ENCODE assay signal across 9 cellular contexts in genomic region chr14:20477211-20477876, GRCh38. TPM values are rescaled to one million over a fixed set of nuclear protein-coding genes. Genes with fewer than 3 reads are reported as not detected.
DNase-seq lines count a peak whose midpoint lies in the region; ATAC-seq and TF ChIP-seq lines count a peak whose summit lies in the region.
"Had no signal": no experiment of that assay in that cellular context is flagged by ENCODE, and none has a peak within 500 bp of the region (broad histone marks: within the 10 kb centered on the region; RNA-seq: fewer than 3 reads in every experiment).

No MANE protein-coding gene starts in this region.

- H3K4me3 Mint-ChIP-seq in activated CD4-positive, alpha-beta memory T cell treated with anti-CD3 and anti-CD28 coated beads for 36 hours: no peak overlapping the region

- peak; percentile 25 for DNase-seq in activated naive CD4-positive, alpha-beta T cell treated with Interleukin-2 at 50 U/mL for 16 hours
- DNase-seq in activated naive CD4-positive, alpha-beta T cell treated with anti-CD3 and anti-CD28 coated beads, Interleukin-2, amount 50 U/mL, for 16 hours: no peak
- DNase-seq in activated CD4-positive, alpha-beta memory T cell treated with anti-CD3 and anti-CD28 coated beads for 36 hours: peak; percentile 49
- peak in 4 of 5 donors; percentile 35 to 60 (median 50) for DNase-seq in heart left ventricle
- no peak for DNase-seq in cerebellar cortex (ENCODE audit: low spot score)
- no peak for DNase-seq in NCI-H2171 (lab: John Stamatoyannopoulos, UW)
- no peak for DNase-seq in stimulated activated CD4-positive, alpha-beta T cell treated with anti-CD3 and anti-CD28 coated beads, Interleukin-1b, Interleukin-23, amount 100 ng/mL, for 48 hours

- H3K9me3 Mint-ChIP-seq in activated CD4-positive, alpha-beta memory T cell treated with anti-CD3 and anti-CD28 coated beads for 36 hours: no peaks in the 10 kb centered on the region

- H3K9me3 ChIP-seq in heart left ventricle: no peaks in the 10 kb centered on the region
- no peaks in the 10 kb centered on the region for H3K9me3 ChIP-seq in subcutaneous abdominal adipose tissue (ENCODE audit: control insufficient read depth in 5 of 5, low read length in 5 of 5)

- peaks cover 70% of the 10 kb centered on the region for H3K4me1 Mint-ChIP-seq in activated CD4-positive, alpha-beta memory T cell treated with anti-CD3 and anti-CD28 coated beads for 36 hours (ENCODE audit: low read depth)

- H3K9ac ChIP-seq in subcutaneous abdominal adipose tissue (ENCODE audit: low read length in 5 of 5): no peak overlapping the region

- POLR2A ChIA-PET in activated CD4-positive, alpha-beta memory T cell treated with anti-CD3 and anti-CD28 coated beads for 36 hours (lab: Charles Lee): interaction anchor here (0.8 to 1.7 kb wide), 2 partner anchors 8 to 134 kb away, joined by 3 to 9 read pairs; partner anchors contain the start of gene PNP

- H3K27me3 ChIP-seq in heart left ventricle (no peaks in the 10 kb centered on the region), subcutaneous abdominal adipose tissue (ENCODE audit: control insufficient read depth in 5 of 5, insufficient read depth in 4 of 5, low read length in 5 of 5) (no peaks in the 10 kb centered on the region)

- TF ChIP-seq POLR2A in heart left ventricle (IDR thresholded peaks at IDR 0.05): no peak

- H3K4me3 ChIP-seq in heart left ventricle: peak overlapping the region in 2 of 12 donors; percentile 10 to 17
- H3K4me3 ChIP-seq in subcutaneous abdominal adipose tissue (ENCODE audit: low read depth in 1 of 5, low read length in 5 of 5): peak overlapping the region in 1 of 5 donors; percentile 17

- peaks cover 0 to 61% (median 30%) of the 10 kb centered on the region in 9 donors for H3K36me3 ChIP-seq in heart left ventricle
- H3K36me3 ChIP-seq in subcutaneous abdominal adipose tissue (ENCODE audit: control insufficient read depth in 5 of 5, insufficient read depth in 5 of 5, low read length in 5 of 5): peaks cover 5 to 60% (median 30%) of the 10 kb centered on the region in 5 donors

- peaks cover 56% of the 10 kb centered on the region for H3K36me3 Mint-ChIP-seq in activated CD4-positive, alpha-beta memory T cell treated with anti-CD3 and anti-CD28 coated beads for 36 hours

- intact Hi-C loops in activated CD4-positive, alpha-beta memory T cell treated with anti-CD3 and anti-CD28 coated beads for 36 hours (cut with micrococcal nuclease): loop anchor here (1.0 kb wide), 1 partner anchor 8 kb away; the partner anchor contains the start of gene PNP
- intact Hi-C loops in heart left ventricle (cut with DNase I): no loop called here

- peak; percentile 64 to 92 (median 84) for ATAC-seq in heart left ventricle

- H3K27me3 Mint-ChIP-seq in activated CD4-positive, alpha-beta memory T cell treated with anti-CD3 and anti-CD28 coated beads for 36 hours: no peaks in the 10 kb centered on the region

- 13 to 32% (median 22%) methylated on average over 1 of the region's 1 CpG for WGBS in heart left ventricle, 4 donors

- CTCF ChIA-PET in activated CD4-positive, alpha-beta memory T cell treated with anti-CD3 and anti-CD28 coated beads for 36 hours (lab: Charles Lee): interaction anchor here (0.6 to 1.5 kb wide), 4 partner anchors 14 to 64 kb away, joined by 3 to 4 read pairs (median 3); no protein-coding TSS in a partner anchor

- H3K27ac ChIP-seq in heart left ventricle (peak overlapping the region in 10 of 12 donors; percentile 42 to 87 (median 58)), subcutaneous abdominal adipose tissue (ENCODE audit: low read depth, low read length) (peak overlapping the region; percentile 31)

- TF ChIP-seq CTCF in heart left ventricle (IDR thresholded peaks at IDR 0.05): no peak

- peak overlapping the region; percentile 91 for H3K27ac Mint-ChIP-seq in activated CD4-positive, alpha-beta memory T cell treated with anti-CD3 and anti-CD28 coated beads for 36 hours

- H3K4me1 ChIP-seq in heart left ventricle (peaks cover 0 to 38% (median 18%) of the 10 kb centered on the region in 12 donors), subcutaneous abdominal adipose tissue (ENCODE audit: control insufficient read depth in 5 of 5, insufficient read depth in 5 of 5, low read length in 5 of 5) (peaks cover 0 to 21% (median 19%) of the 10 kb centered on the region in 5 donors)

RNA-seq across cellular contexts. Expression of gene PNP, which starts 8.1 kb away (rescaled TPM):
- 100 to 1,000 TPM; 178 to 179 TPM for total RNA-seq in activated CD4-positive, alpha-beta memory T cell treated with anti-CD3 and anti-CD28 coated beads for 36 hours
- 10 to 100 TPM in 6 of 9 donors, 1 to 10 TPM in 3; 4.2 to 38.5 (median 10.5) TPM for total RNA-seq in heart left ventricle
- polyA plus RNA-seq in heart left ventricle: 10 to 100 TPM in 1 of 2 donors, 1 to 10 TPM in 1; 5.9 to 29.8 TPM

RNA-seq across cellular contexts. Expression of gene PIP4P1, which starts 16.1 kb away (rescaled TPM):
- total RNA-seq in activated CD4-positive, alpha-beta memory T cell treated with anti-CD3 and anti-CD28 coated beads for 36 hours: 10 to 100 TPM; 31.1 to 35.2 TPM
- total RNA-seq in heart left ventricle: 10 to 100 TPM; 12.3 to 25.3 (median 18.0) TPM
- polyA plus RNA-seq in heart left ventricle: 10 to 100 TPM; 13.9 to 39.8 TPM

RNA-seq across cellular contexts. Expression of gene APEX1, which starts 22.3 kb away (rescaled TPM):
- total RNA-seq in activated CD4-positive, alpha-beta memory T cell treated with anti-CD3 and anti-CD28 coated beads for 36 hours: 100 to 1,000 TPM; 186 to 193 TPM
- 10 to 100 TPM; 60.4 to 92.6 (median 76.4) TPM for total RNA-seq in heart left ventricle
- 100 to 1,000 TPM in 1 of 2 donors, 10 to 100 TPM in 1; 47.9 to 109 TPM for polyA plus RNA-seq in heart left ventricle

RNA-seq across cellular contexts. Expression of gene OSGEP, which starts 22.7 kb away (rescaled TPM):
- total RNA-seq in activated CD4-positive, alpha-beta memory T cell treated with anti-CD3 and anti-CD28 coated beads for 36 hours: 10 to 100 TPM; 39.2 to 41.0 TPM
- 10 to 100 TPM; 16.1 to 40.9 (median 18.5) TPM for total RNA-seq in heart left ventricle
- polyA plus RNA-seq in heart left ventricle: 10 to 100 TPM; 21.6 to 30.0 TPM

RNA-seq across cellular contexts. Expression of gene RNASE10, which starts 28.0 kb away (rescaled TPM):
- total RNA-seq in activated CD4-positive, alpha-beta memory T cell treated with anti-CD3 and anti-CD28 coated beads for 36 hours: under 1 TPM; 0.19 to 0.27 TPM
- total RNA-seq in heart left ventricle: under 1 TPM in 5 of 9 donors, not detected in 4; 0.21 to 0.34 (median 0.27) TPM
- not detected for polyA plus RNA-seq in heart left ventricle
- polyA plus RNA-seq: neural cell had no signal

Comparison
In these comparisons a context has a peak if more than half of its experiments do, and no peak if none do; other contexts are left out.
1. DNase-seq: peak in activated naive CD4-positive, alpha-beta T cell treated with Interleukin-2 at 50 U/mL for 16 hours (single experiment), activated CD4-positive, alpha-beta memory T cell treated with anti-CD3 and anti-CD28 coated beads for 36 hours (single experiment) and heart left ventricle (4 of 5); none in activated naive CD4-positive, alpha-beta T cell treated with anti-CD3 and anti-CD28 coated beads, Interleukin-2, amount 50 U/mL, for 16 hours (single experiment), cerebellar cortex (single experiment), NCI-H2171 (single experiment) and stimulated activated CD4-positive, alpha-beta T cell treated with anti-CD3 and anti-CD28 coated beads, Interleukin-1b, Interleukin-23, amount 100 ng/mL, for 48 hours (single experiment).
2. RNA of gene PNP, which starts 8.1 kb away (total RNA-seq): 178 to 179 TPM in activated CD4-positive, alpha-beta memory T cell treated with anti-CD3 and anti-CD28 coated beads for 36 hours; 4.2 to 38.5 TPM in heart left ventricle; every median in the first group is over 4 times any median in the second.